23 cellular contexts compared by ENCODE assay signal in the genomic region with DNA sequence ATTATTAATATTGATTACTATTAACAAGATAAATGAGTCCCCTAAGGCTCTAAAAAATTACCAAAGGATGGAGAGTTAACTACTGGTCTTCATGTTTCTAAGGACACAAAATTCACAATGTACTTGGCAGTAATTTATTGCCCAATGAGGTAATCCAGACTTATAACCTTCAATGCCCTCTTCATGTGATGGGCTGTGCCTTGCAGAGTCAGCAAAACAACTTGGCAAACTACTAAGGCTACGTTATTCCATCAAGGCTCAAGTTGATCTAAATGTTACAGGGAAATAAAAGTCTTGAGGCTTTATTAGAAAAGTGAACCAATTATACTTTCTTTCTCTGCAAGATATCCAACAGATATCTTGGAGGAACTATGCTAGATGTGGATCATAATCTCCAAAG.
DNase-seq lines count a peak whose midpoint lies in the region; ATAC-seq, FAIRE-seq and TF ChIP-seq lines count a peak whose summit lies in the region.
"Had no signal": no experiment of that assay in that cellular context is flagged by ENCODE, and none has a peak within 500 bp of the region (broad histone marks: within the 10 kb centered on the region; RNA-seq: fewer than 3 reads in every experiment).

No MANE protein-coding gene starts in this region.

- POLR2A ChIA-PET in HepG2 (lab: Yijun Ruan, JAX), result no interaction called here

- TF ChIP-seq CTCF in HepG2 (CRISPR knock-in tag; IDR thresholded peaks at IDR 0.05), result no peak
- no peak for TF ChIP-seq CTCF in right lobe of liver (IDR thresholded peaks at IDR 0.05)
- TF ChIP-seq CTCF in LNCaP clone FGC (IDR thresholded peaks at IDR 0.05; ENCODE audit: control insufficient read depth, extremely low read depth, insufficient read depth), result no peak
- TF ChIP-seq CTCF in colonic mucosa (IDR thresholded peaks at IDR 0.05), result no peak

- H3K27ac ChIP-seq in HepG2 (ENCODE audit: extremely low read length, insufficient read depth, low read length) (no peak overlapping the region), right lobe of liver (no peak overlapping the region), colonic mucosa (no peak overlapping the region)
- H3K27ac ChIP-seq: A549; BLaER1 treated with 17β-estradiol and CSF1 and Interleukin-3, amounts not matched to agents 10 nM and 100 nM had no signal

- in situ Hi-C loops in HepG2 (cut with HindIII; ENCODE audit: extremely low pct_ligation_motif_present, low pct_unique_long_range_greater_than_20kb), result no loop called here

- TF ChIP-seq POLR2A in HepG2 (IDR thresholded peaks at IDR 0.05; ENCODE audit: insufficient read depth in 1 of 2, low read depth in 2 of 2, low read length in 2 of 2) (no peak), right lobe of liver (IDR thresholded peaks at IDR 0.05) (no peak)

- no peaks in the 10 kb centered on the region for H3K4me1 ChIP-seq in HepG2 (ENCODE audit: insufficient read depth, low read length)
- H3K4me1 ChIP-seq in right lobe of liver, result no peaks in the 10 kb centered on the region
- H3K4me1 ChIP-seq in colonic mucosa, result no peaks in the 10 kb centered on the region
- H3K4me1 ChIP-seq: A549; BE2C; BLaER1 treated with 17β-estradiol and CSF1 and Interleukin-3, amounts not matched to agents 10 nM and 100 nM; HAP-1 had no signal

- ATAC-seq in HepG2, result no peak
- no peak for ATAC-seq in right lobe of liver
- ATAC-seq: A549, GM12878, GM23338 had no signal

- H3K4me3 ChIP-seq in HepG2 (replicated peaks in 1 of 3; ENCODE audit: insufficient read depth in 1 of 3, low read depth in 2 of 3, low read length in 3 of 3), result no peak overlapping the region
- no peak overlapping the region for H3K4me3 ChIP-seq in right lobe of liver
- H3K4me3 ChIP-seq in LNCaP clone FGC (ENCODE audit: low read depth, low read length), result no peak overlapping the region
- H3K4me3 ChIP-seq in colonic mucosa, result no peak overlapping the region
- H3K4me3 ChIP-seq: A549; BLaER1 treated with 17β-estradiol and CSF1 and Interleukin-3, amounts not matched to agents 10 nM and 100 nM; GM12878; GM23338; HAP-1 had no signal

- CTCF ChIA-PET in HepG2 (lab: Yijun Ruan, JAX; ENCODE audit: low intra/inter-chr PET ratio, low total read pairs), result no interaction called here

- BruUV-seq in HepG2 (replicated peaks; lab: Mats Ljungman, UMichigan), result no TSS peak

- TF ChIP-seq EP300 in HepG2 (IDR thresholded peaks at IDR 0.05; ENCODE audit: low read depth in 2 of 2, low read length in 2 of 2) (no peak), HepG2 (CRISPR knock-in tag; IDR thresholded peaks at IDR 0.05; ENCODE audit: borderline replicate concordance) (no peak)

- intact Hi-C loops in HepG2 (cut with micrococcal nuclease; ENCODE audit: unreplicated experiment), result no loop called here
- intact Hi-C loops in right lobe of liver (cut with DNase I), result no loop called here
- intact Hi-C loops in colonic mucosa (cut with DNase I), result no loop called here

- WGBS in HepG2 (ENCODE audit: low lambda C conversion rate), result 4% methylated on average over 1 of the region's 1 CpG
- WGBS in right lobe of liver (ENCODE audit: insufficient coverage, low coverage, low lambda C conversion rate, missing lambda C conversion rate), result 14% methylated on average over 1 of the region's 1 CpG

- no peak overlapping the region for H2AFZ ChIP-seq in HepG2 (ENCODE audit: low read length)
- H2AFZ ChIP-seq: GM23338 had no signal

- no peaks in the 10 kb centered on the region for H4K20me1 ChIP-seq in HepG2 (ENCODE audit: insufficient read depth, low read length)
- H4K20me1 ChIP-seq: BLaER1 treated with 17β-estradiol and CSF1 and Interleukin-3, amounts not matched to agents 10 nM and 100 nM had no signal

- TF ChIP-seq RAD21 in HepG2 (CRISPR knock-in tag; IDR thresholded peaks at IDR 0.05), result no peak

- H3K9ac ChIP-seq in HepG2 (ENCODE audit: insufficient read depth, low read depth, low read length) (no peak overlapping the region), colonic mucosa (ENCODE audit: low read depth in 2 of 2, low read length in 2 of 2) (no peak overlapping the region)
- H3K9ac ChIP-seq: BLaER1 treated with 17β-estradiol and CSF1 and Interleukin-3, amounts not matched to agents 10 nM and 100 nM had no signal

- no peak overlapping the region for H3K4me2 ChIP-seq in HepG2 (ENCODE audit: low read depth, low read length)
- H3K4me2 ChIP-seq: A549; BLaER1 treated with 17β-estradiol and CSF1 and Interleukin-3, amounts not matched to agents 10 nM and 100 nM; GM23338 had no signal

- H3K27me3 ChIP-seq in HepG2 (ENCODE audit: control insufficient read depth in 1 of 2, insufficient read depth in 2 of 2, low read length in 2 of 2) (no peaks in the 10 kb centered on the region), right lobe of liver (no peaks in the 10 kb centered on the region), colonic mucosa (no peaks in the 10 kb centered on the region)
- H3K27me3 ChIP-seq: BE2C; BLaER1 treated with 17β-estradiol and CSF1 and Interleukin-3, amounts not matched to agents 10 nM and 100 nM had no signal

- no peak for DNase-seq in HepG2 (ENCODE audit: low spot score)
- DNase-seq in right lobe of liver, result no peak
- DNase-seq in LNCaP clone FGC (ENCODE audit: low read depth), result peak; percentile 15
- DNase-seq in left kidney (ENCODE audit: low read depth, low spot score), result peak; percentile 3
- DNase-seq in occipital lobe (lab: John Stamatoyannopoulos, UW), result no peak
- no peak for DNase-seq in colonic mucosa
- DNase-seq: 8988T; ACHN; AML-193; BE2C; CD4-positive, alpha-beta T cell; CD8-positive, alpha-beta memory T cell; DMS 273 treated with DMSO at 0.1 percent for 48 hours; DMS79; EL; GDM1 had no signal

- no peaks in the 10 kb centered on the region for H3K36me3 ChIP-seq in HepG2 (replicated peaks in 1 of 2; ENCODE audit: control insufficient read depth in 1 of 2, insufficient read depth in 2 of 2, low read length in 2 of 2)
- H3K36me3 ChIP-seq in right lobe of liver, result no peaks in the 10 kb centered on the region
- no peaks in the 10 kb centered on the region for H3K36me3 ChIP-seq in colonic mucosa
- H3K36me3 ChIP-seq: BE2C; BLaER1 treated with 17β-estradiol and CSF1 and Interleukin-3, amounts not matched to agents 10 nM and 100 nM; HAP-1 had no signal

- H3K79me2 ChIP-seq in HepG2 (ENCODE audit: insufficient read depth, low read length), result no peaks in the 10 kb centered on the region

- no peaks in the 10 kb centered on the region for H3K9me3 ChIP-seq in HepG2 (ENCODE audit: low read length)
- H3K9me3 ChIP-seq in right lobe of liver, result no peaks in the 10 kb centered on the region
- H3K9me3 ChIP-seq in colonic mucosa, result no peaks in the 10 kb centered on the region
- H3K9me3 ChIP-seq: A549; BE2C; BLaER1 treated with 17β-estradiol and CSF1 and Interleukin-3, amounts not matched to agents 10 nM and 100 nM; HAP-1 had no signal

- no peak for FAIRE-seq in HepG2 (lab: Jason Lieb, UNC)
- FAIRE-seq: A549, D721Med, GM12878, H54 had no signal

TF ChIP-seq in HepG2, 621 proteins besides CTCF, POLR2A, EP300 and RAD21:
- TF ChIP-seq ZSCAN31 (CRISPR knock-in tag; IDR thresholded peaks at IDR 0.05; ENCODE audit: low read depth), result no peak
- peak; percentile 46 to 72; a peak in 3 of 4 replicates for TF ChIP-seq MAFK (conservative IDR thresholded peaks at IDR 0.05 in 1 of 2, IDR thresholded peaks at IDR 0.05 in 1 of 2; ENCODE audit: low read length in 2 of 2)
- TF ChIP-seq MAFF (IDR thresholded peaks at IDR 0.05; ENCODE audit: low read depth, low read length), result peak; percentile 65
- no peak for TF ChIP-seq ZNF296 (CRISPR knock-in tag; conservative IDR thresholded peaks at IDR 0.05)
- no peak for TF ChIP-seq JUNB (CRISPR knock-in tag; IDR thresholded peaks at IDR 0.05; ENCODE audit: borderline replicate concordance)

Comparison
In these comparisons a context has a peak if more than half of its experiments do, and no peak if none do; other contexts are left out.
1. DNase-seq: peak in LNCaP clone FGC (single experiment) and left kidney (single experiment); none in HepG2 (single experiment), right lobe of liver (0 of 3), occipital lobe (single experiment) and colonic mucosa (single experiment).